ENCODE assay signal across 18 cellular contexts in the genomic region with DNA sequence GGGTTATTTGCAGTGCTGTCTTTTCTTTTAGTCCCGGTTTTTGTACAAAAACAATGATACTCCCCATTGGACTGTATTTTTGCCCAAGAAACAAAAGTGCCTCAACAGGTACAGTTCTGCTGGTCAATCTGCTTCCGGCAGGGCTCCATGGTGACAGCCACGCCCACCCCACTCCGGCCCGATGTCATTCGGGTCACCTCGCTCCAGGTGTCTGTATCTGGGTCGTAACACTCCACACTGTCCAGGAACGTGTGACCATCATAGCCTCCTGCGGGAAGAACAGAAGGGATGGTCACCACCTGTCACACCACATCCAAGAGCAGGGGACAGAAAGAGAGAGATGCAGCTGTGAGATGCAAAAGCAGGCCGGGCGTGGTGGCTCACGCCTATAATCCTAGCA. TPM values are rescaled to one million over a fixed set of nuclear protein-coding genes. Genes with fewer than 3 reads are reported as not detected.
A peak's percentile ranks its signal among the peaks of the same experiment; 100 is the strongest.
DNase-seq lines count a peak whose midpoint lies in the region; ATAC-seq and TF ChIP-seq lines count a peak whose summit lies in the region.
"Had no signal": no experiment of that assay in that cellular context is flagged by ENCODE, and none has a peak within 500 bp of the region (broad histone marks: within the 10 kb centered on the region; RNA-seq: fewer than 3 reads in every experiment).

No MANE protein-coding gene starts in this region.

- H3K36me3 ChIP-seq in CD8-positive, alpha-beta T cell (ENCODE audit: insufficient read depth, low read length): peaks cover 5% of the 10 kb centered on the region

- DNase-seq in CD8-positive, alpha-beta T cell: no peak
- DNase-seq in RWPE1 (ENCODE audit: low spot score) (no peak), endothelial cell (ENCODE audit: low spot score) (no peak), nephron progenitor cell (no peak), NCI-H1694 (lab: John Stamatoyannopoulos, UW) (no peak), dedifferentiated amniotic fluid mesenchymal stem cell (ENCODE audit: extremely low spot score) (no peak)
- DNase-seq: BE2C; CD4-positive, alpha-beta memory T cell; COR-L47; DMS153; DND-41; GDM1; GM23248 had no signal

- H3K4me1 Mint-ChIP-seq in CD8-positive, alpha-beta T cell (ENCODE audit: low read depth): peaks cover 3% of the 10 kb centered on the region
- peaks cover 8% of the 10 kb centered on the region for H3K4me1 Mint-ChIP-seq in endothelial cell (ENCODE audit: unreplicated experiment)
- H3K4me1 Mint-ChIP-seq in nephron progenitor cell: no peaks in the 10 kb centered on the region

- intact Hi-C loops in CD8-positive, alpha-beta T cell (cut with DNase I, micrococcal nuclease): no loop called here

- no peak overlapping the region for H3K4me3 Mint-ChIP-seq in CD8-positive, alpha-beta T cell
- H3K4me3 Mint-ChIP-seq in endothelial cell (ENCODE audit: unreplicated experiment) (peak overlapping the region; percentile 62), nephron progenitor cell (no peak overlapping the region)
- H3K4me3 Mint-ChIP-seq: CD4-positive, alpha-beta memory T cell had no signal

- H3K27me3 Mint-ChIP-seq in CD8-positive, alpha-beta T cell (ENCODE audit: low read depth): no peaks in the 10 kb centered on the region
- H3K27me3 Mint-ChIP-seq in endothelial cell (ENCODE audit: unreplicated experiment) (peaks cover 2% of the 10 kb centered on the region), nephron progenitor cell (ENCODE audit: low read depth, poor library complexity) (no peaks in the 10 kb centered on the region)
- H3K27me3 Mint-ChIP-seq: CD4-positive, alpha-beta memory T cell had no signal

- no peaks in the 10 kb centered on the region for H3K27me3 ChIP-seq in CD8-positive, alpha-beta T cell (ENCODE audit: insufficient read depth, low read length)
- H3K27me3 ChIP-seq: BE2C had no signal

- no peak overlapping the region for H3K4me3 ChIP-seq in CD8-positive, alpha-beta T cell (ENCODE audit: low read depth, low read length)
- H3K4me3 ChIP-seq: GM23248 had no signal

- no peak for TF ChIP-seq CTCF in CD8-positive, alpha-beta T cell (IDR thresholded peaks at IDR 0.05)
- TF ChIP-seq CTCF in RWPE1 (conservative IDR thresholded peaks at IDR 0.05; ENCODE audit: low read depth) (no peak), endothelial cell (IDR thresholded peaks at IDR 0.05; ENCODE audit: unreplicated experiment) (no peak), nephron progenitor cell (IDR thresholded peaks at IDR 0.05) (no peak)

- CTCF ChIA-PET in CD8-positive, alpha-beta T cell (lab: Charles Lee): interaction anchor here (0.6 to 1.8 kb wide), 3 partner anchors 94 to 602 kb away, joined by 3 to 7 read pairs (median 4); no protein-coding TSS in a partner anchor
- CTCF ChIA-PET in RWPE1 (lab: Yijun Ruan, JAX): no interaction called here

- ATAC-seq in CD8-positive, alpha-beta T cell: no peak
- ATAC-seq in GM19023 (IDR thresholded peaks at IDR 0.05; ENCODE audit: unreplicated experiment): no peak
- ATAC-seq in HG02884 (IDR thresholded peaks at IDR 0.05; ENCODE audit: unreplicated experiment): no peak
- ATAC-seq: HCT116 had no signal

- H3K9me3 ChIP-seq in CD8-positive, alpha-beta T cell (ENCODE audit: low read length): no peaks in the 10 kb centered on the region
- H3K9me3 ChIP-seq: BE2C had no signal

- no peak overlapping the region for H3K27ac ChIP-seq in CD8-positive, alpha-beta T cell (ENCODE audit: low read depth, low read length)
- H3K27ac ChIP-seq in RWPE1: peak overlapping the region; percentile 57
- H3K27ac ChIP-seq: C4-2B, GM23248 had no signal

- H3K9me3 Mint-ChIP-seq in CD8-positive, alpha-beta T cell: no peaks in the 10 kb centered on the region
- H3K9me3 Mint-ChIP-seq in endothelial cell (ENCODE audit: unreplicated experiment) (no peaks in the 10 kb centered on the region), nephron progenitor cell (no peaks in the 10 kb centered on the region)
- H3K9me3 Mint-ChIP-seq: CD4-positive, alpha-beta memory T cell had no signal

- peak overlapping the region; percentile 18 for H3K27ac Mint-ChIP-seq in CD8-positive, alpha-beta T cell
- H3K27ac Mint-ChIP-seq in endothelial cell (ENCODE audit: unreplicated experiment) (no peak overlapping the region), nephron progenitor cell (peak overlapping the region; percentile 85)

- no peaks in the 10 kb centered on the region for H3K4me1 ChIP-seq in CD8-positive, alpha-beta T cell (ENCODE audit: insufficient read depth, low read length)
- H3K4me1 ChIP-seq: BE2C had no signal

- POLR2A ChIA-PET in CD8-positive, alpha-beta T cell (lab: Charles Lee): interaction anchor here (0.6 kb wide), 1 partner anchor 172 kb away, joined by 5 read pairs; no protein-coding TSS in a partner anchor
- POLR2A ChIA-PET in RWPE1 (lab: Yijun Ruan, JAX; ENCODE audit: low non-redundant PET): no interaction called here

- H3K36me3 Mint-ChIP-seq in CD8-positive, alpha-beta T cell: peaks cover 43% of the 10 kb centered on the region
- H3K36me3 Mint-ChIP-seq in endothelial cell (ENCODE audit: low read depth, unreplicated experiment) (peaks cover 26% of the 10 kb centered on the region), nephron progenitor cell (ENCODE audit: low read depth) (peaks cover 39% of the 10 kb centered on the region)

RNA-seq across cellular contexts. Expression of gene KEAP1, which starts 16.6 kb away (rescaled TPM):
- 10 to 100 TPM; 13.1 to 13.7 TPM for total RNA-seq in CD8-positive, alpha-beta T cell
- 56.4 TPM for total RNA-seq in endothelial cell (ENCODE audit: unreplicated experiment)

RNA-seq across cellular contexts. Expression of gene S1PR5, which starts 30.7 kb away (rescaled TPM):
- 10 to 100 TPM; 21.6 to 22.5 TPM for total RNA-seq in CD8-positive, alpha-beta T cell
- total RNA-seq in endothelial cell (ENCODE audit: unreplicated experiment): not detected
- total RNA-seq: HT-29 had no signal

RNA-seq across cellular contexts. Expression of gene ATG4D, which starts 57.2 kb away (rescaled TPM):
- 10 to 100 TPM; 82.0 to 91.1 TPM for total RNA-seq in CD8-positive, alpha-beta T cell
- 11.8 TPM for total RNA-seq in endothelial cell (ENCODE audit: unreplicated experiment)

Comparison
In these comparisons a context has a peak if more than half of its experiments do, and no peak if none do; other contexts are left out.
1. RNA of gene S1PR5, which starts 30.7 kb away (total RNA-seq): 21.6 to 22.5 TPM in CD8-positive, alpha-beta T cell; not detected in endothelial cell (single experiment); every median in the first group is over 10 times any median in the second.